In the genomic region with DNA sequence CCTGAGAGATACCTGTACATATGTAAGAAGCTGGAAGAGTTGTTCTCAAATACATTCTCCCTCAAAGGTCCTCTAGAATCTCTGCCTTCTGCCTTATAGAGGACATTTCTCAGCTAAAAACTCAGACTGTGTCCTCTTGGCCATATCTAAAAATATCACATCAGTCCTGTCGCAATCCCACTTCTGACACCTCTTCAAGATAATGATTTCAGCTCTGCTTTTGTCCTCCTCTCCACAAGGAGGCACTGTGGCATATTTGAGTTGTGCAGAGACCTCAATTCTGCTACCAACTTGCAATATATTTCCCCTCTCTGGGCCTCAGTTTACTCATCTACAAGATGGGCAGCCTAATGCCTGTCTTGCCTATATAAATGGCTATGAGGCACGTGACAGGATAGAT, we compare ENCODE assay signal across 16 cellular contexts. TPM values are rescaled to one million over a fixed set of nuclear protein-coding genes. Genes with fewer than 3 reads are reported as not detected.
DNase-seq lines count a peak whose midpoint lies in the region; ATAC-seq and TF ChIP-seq lines count a peak whose summit lies in the region.
"Had no signal": no experiment of that assay in that cellular context is flagged by ENCODE, and none has a peak within 500 bp of the region (broad histone marks: within the 10 kb centered on the region; RNA-seq: fewer than 3 reads in every experiment).

No MANE protein-coding gene starts in this region.

- H3K27ac ChIP-seq in CD4-positive, alpha-beta memory T cell (ENCODE audit: low read depth, low read length): no peak overlapping the region
- no peak overlapping the region for H3K27ac ChIP-seq in breast epithelium

- H3K9me3 Mint-ChIP-seq in CD4-positive, alpha-beta memory T cell: peaks cover 0 to 5% (median 0%) of the 10 kb centered on the region in 8 donors
- peaks cover 14% of the 10 kb centered on the region for H3K9me3 Mint-ChIP-seq in nephron progenitor cell
- H3K9me3 Mint-ChIP-seq in stimulated activated naive B cell treated with anti-CD40 and anti-IgM and Interleukin-4, amounts not matched to agents 10 μg/mL and 1 μg/mL and 100 μg/mL, for 72 hours: peaks cover 12 to 23% of the 10 kb centered on the region in 2 donors

- no peaks in the 10 kb centered on the region for H3K27me3 Mint-ChIP-seq in CD4-positive, alpha-beta memory T cell
- peaks cover 14% of the 10 kb centered on the region for H3K27me3 Mint-ChIP-seq in nephron progenitor cell (ENCODE audit: low read depth, poor library complexity)
- H3K27me3 Mint-ChIP-seq in stimulated activated naive B cell treated with anti-CD40 and anti-IgM and Interleukin-4, amounts not matched to agents 10 μg/mL and 1 μg/mL and 100 μg/mL, for 72 hours: peaks cover 64 to 77% of the 10 kb centered on the region in 2 donors

- H3K4me3 Mint-ChIP-seq in CD4-positive, alpha-beta memory T cell: peak overlapping the region in 6 of 8 donors; percentile 5 to 62 (median 40)
- H3K4me3 Mint-ChIP-seq in nephron progenitor cell: peak overlapping the region; percentile 43
- no peak overlapping the region for H3K4me3 Mint-ChIP-seq in stimulated activated naive B cell treated with anti-CD40 and anti-IgM and Interleukin-4, amounts not matched to agents 10 μg/mL and 1 μg/mL and 100 μg/mL, for 72 hours

- no peaks in the 10 kb centered on the region for H3K9me3 ChIP-seq in CD4-positive, alpha-beta memory T cell (ENCODE audit: control insufficient read depth in 1 of 2, low read length in 2 of 2)
- H3K9me3 ChIP-seq in breast epithelium: no peaks in the 10 kb centered on the region

- intact Hi-C loops in CD4-positive, alpha-beta memory T cell (cut with micrococcal nuclease): loop anchor here (2.0 kb wide), 1 partner anchor 17 kb away; a partner anchor contains a TSS
- intact Hi-C loops in breast epithelium (cut with DNase I; ENCODE audit: low total_unique reads): no loop called here

- TF ChIP-seq POLR2A in breast epithelium (IDR thresholded peaks at IDR 0.05): no peak

- no peak for DNase-seq in CD4-positive, alpha-beta memory T cell
- DNase-seq in NAMALWA (ENCODE audit: low spot score): peak; percentile 40
- peak in 1 of 2 donors; percentile 21 for DNase-seq in cardiac fibroblast (ENCODE audit: low read depth in 2 of 2)
- no peak for DNase-seq in nephron progenitor cell
- DNase-seq in stimulated activated CD4-positive, alpha-beta T cell treated with anti-CD3 and anti-CD28 coated beads, Interleukin-4, amount 100 ng/mL, for 24 hours: no peak
- DNase-seq in stimulated activated naive B cell treated with anti-CD40 and anti-IgM and Interleukin-4, amounts not matched to agents 10 μg/mL and 1 μg/mL and 100 μg/mL, for 72 hours: no peak
- no peak for DNase-seq in breast epithelium (ENCODE audit: low spot score in 2 of 2)
- no peak for DNase-seq in activated CD4-positive, alpha-beta T cell treated with anti-CD3 and anti-CD28 coated beads for 4 hours
- DNase-seq: caudate nucleus; midbrain; NCI-H1105; NCI-H510A; SIG-M5; stimulated activated CD4-positive, alpha-beta T cell treated with anti-CD3 and anti-CD28 coated beads, Interleukin-4, amount 100 ng/mL, for 1 hour; stimulated activated naive CD8-positive, alpha-beta T cell treated with anti-CD3 and anti-CD28 coated beads, Interleukin-15, Interleukin-2, amounts not matched to agents 100 U/mL and 50 U/mL, for 24 hours had no signal

- peaks cover 19% of the 10 kb centered on the region for H3K4me1 ChIP-seq in CD4-positive, alpha-beta memory T cell (ENCODE audit: insufficient read depth, low read length)
- no peaks in the 10 kb centered on the region for H3K4me1 ChIP-seq in breast epithelium

- H3K36me3 ChIP-seq in CD4-positive, alpha-beta memory T cell (ENCODE audit: insufficient read depth, low read length): no peaks in the 10 kb centered on the region
- H3K36me3 ChIP-seq in breast epithelium: no peaks in the 10 kb centered on the region

- H3K4me3 ChIP-seq in CD4-positive, alpha-beta memory T cell (ENCODE audit: low read length in 2 of 2): no peak overlapping the region
- H3K4me3 ChIP-seq in cardiac fibroblast (replicated peaks in 1 of 2; ENCODE audit: low read depth in 2 of 2, low read length in 2 of 2): no peak overlapping the region
- no peak overlapping the region for H3K4me3 ChIP-seq in breast epithelium

- no peaks in the 10 kb centered on the region for H3K27me3 ChIP-seq in CD4-positive, alpha-beta memory T cell (ENCODE audit: insufficient read depth, low read length)
- H3K27me3 ChIP-seq in breast epithelium: no peaks in the 10 kb centered on the region

- no peak overlapping the region for H3K27ac Mint-ChIP-seq in CD4-positive, alpha-beta memory T cell
- no peak overlapping the region for H3K27ac Mint-ChIP-seq in nephron progenitor cell
- H3K27ac Mint-ChIP-seq in stimulated activated naive B cell treated with anti-CD40 and anti-IgM and Interleukin-4, amounts not matched to agents 10 μg/mL and 1 μg/mL and 100 μg/mL, for 72 hours: no peak overlapping the region

- TF ChIP-seq CTCF in cardiac fibroblast (IDR thresholded peaks at IDR 0.05; ENCODE audit: low read depth, low read length) (peak; percentile 19), nephron progenitor cell (IDR thresholded peaks at IDR 0.05) (no peak), breast epithelium (IDR thresholded peaks at IDR 0.05) (no peak)

- ATAC-seq in stimulated activated naive B cell treated with anti-CD40 and anti-IgM and Interleukin-4, amounts not matched to agents 10 μg/mL and 1 μg/mL and 100 μg/mL, for 72 hours (replicated peaks): no peak
- ATAC-seq: stimulated activated naive CD8-positive, alpha-beta T cell treated with anti-CD3 and anti-CD28 coated beads, Interleukin-15, Interleukin-2, amounts not matched to agents 100 U/mL and 50 U/mL, for 24 hours had no signal

- H3K4me1 Mint-ChIP-seq in CD4-positive, alpha-beta memory T cell: peaks cover 16 to 30% (median 22%) of the 10 kb centered on the region in 4 donors
- no peaks in the 10 kb centered on the region for H3K4me1 Mint-ChIP-seq in nephron progenitor cell
- peaks cover 16 to 17% of the 10 kb centered on the region in 2 donors for H3K4me1 Mint-ChIP-seq in stimulated activated naive B cell treated with anti-CD40 and anti-IgM and Interleukin-4, amounts not matched to agents 10 μg/mL and 1 μg/mL and 100 μg/mL, for 72 hours

- POLR2A ChIA-PET in CD4-positive, alpha-beta memory T cell (lab: Charles Lee; ENCODE audit: partially characterized antibody): interaction anchor here (0.6 to 2.1 kb wide), 4 partner anchors 12 to 183 kb away, joined by 3 to 5 read pairs (median 4); no protein-coding TSS in a partner anchor

- H3K36me3 Mint-ChIP-seq in CD4-positive, alpha-beta memory T cell: peaks cover 23 to 24% of the 10 kb centered on the region in 2 donors
- peaks cover 48% of the 10 kb centered on the region for H3K36me3 Mint-ChIP-seq in nephron progenitor cell (ENCODE audit: low read depth)
- peaks cover 8 to 10% of the 10 kb centered on the region in 2 donors for H3K36me3 Mint-ChIP-seq in stimulated activated naive B cell treated with anti-CD40 and anti-IgM and Interleukin-4, amounts not matched to agents 10 μg/mL and 1 μg/mL and 100 μg/mL, for 72 hours

- CTCF ChIA-PET in CD4-positive, alpha-beta memory T cell (lab: Charles Lee; ENCODE audit: partially characterized antibody): interaction anchor here (1.1 to 4.3 kb wide), 6 partner anchors 11 to 240 kb away, joined by 3 to 36 read pairs (median 8); a partner anchor contains a TSS

RNA-seq across cellular contexts. Expression of a gene that starts 16.6 kb away (rescaled TPM):
- total RNA-seq in CD4-positive, alpha-beta memory T cell: 10 to 100 TPM; 66.0 to 67.2 TPM
- polyA plus RNA-seq in CD4-positive, alpha-beta memory T cell: 1 to 10 TPM in 1 of 2 donors, under 1 TPM in 1; 0.59 to 2.2 TPM
- 10 to 100 TPM; 23.4 to 68.2 (median 48.2) TPM for total RNA-seq in breast epithelium

RNA-seq across cellular contexts. Expression of a gene that starts 16.7 kb away (rescaled TPM):
- total RNA-seq in CD4-positive, alpha-beta memory T cell: 100 to 1,000 TPM; 329 to 359 TPM
- polyA plus RNA-seq in CD4-positive, alpha-beta memory T cell: 100 to 1,000 TPM in 1 of 2 donors, 10 to 100 TPM in 1; 35.9 to 112 TPM
- total RNA-seq in breast epithelium: 10 to 100 TPM in 2 of 3 donors, 1 to 10 TPM in 1; 8.5 to 31.0 (median 11.3) TPM

RNA-seq across cellular contexts. Expression of a gene that starts 36.5 kb away (rescaled TPM):
- not detected for total RNA-seq in CD4-positive, alpha-beta memory T cell
- not detected for polyA plus RNA-seq in CD4-positive, alpha-beta memory T cell
- total RNA-seq in breast epithelium: not detected
- polyA plus RNA-seq: esophagus had no signal

Comparison
In these comparisons a context has a peak if more than half of its experiments do, and no peak if none do; other contexts are left out.
1. H3K4me3 Mint-ChIP-seq: peak in CD4-positive, alpha-beta memory T cell (6 of 8) and nephron progenitor cell (single experiment); none in stimulated activated naive B cell treated with anti-CD40 and anti-IgM and Interleukin-4, amounts not matched to agents 10 μg/mL and 1 μg/mL and 100 μg/mL, for 72 hours (0 of 2).
2. RNA of a gene that starts 16.7 kb away (total RNA-seq): 329 to 359 TPM in CD4-positive, alpha-beta memory T cell; 8.5 to 31.0 TPM in breast epithelium; every median in the first group is over 10 times any median in the second.